ENCODE assay signal across 10 cellular contexts in the genomic region with DNA sequence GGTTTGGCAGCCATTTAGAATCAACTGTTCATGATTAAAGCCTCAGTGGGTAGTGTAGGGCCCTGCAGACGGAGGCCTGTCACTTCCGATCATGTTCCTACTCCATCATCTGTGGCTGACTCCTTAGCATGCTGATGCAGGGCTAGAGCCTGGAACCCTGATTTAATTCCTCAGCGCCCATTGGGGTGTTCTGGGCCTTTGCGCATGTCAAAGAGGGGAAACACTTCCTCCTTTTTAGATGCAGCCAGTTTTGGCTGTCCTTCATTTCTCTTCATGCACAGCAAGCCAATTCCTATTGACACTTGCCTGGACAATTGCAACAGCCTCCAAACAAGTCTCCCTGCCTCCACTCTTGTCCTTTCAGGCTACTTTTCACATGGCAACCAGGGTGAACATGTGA. TPM values are rescaled to one million over a fixed set of nuclear protein-coding genes. Genes with fewer than 3 reads are reported as not detected.
"Had no signal": no experiment of that assay in that cellular context is flagged by ENCODE, and none has a peak within 500 bp of the region (broad histone marks: within the 10 kb centered on the region; RNA-seq: fewer than 3 reads in every experiment).

No MANE protein-coding gene starts in this region.

- H3K4me3 ChIP-seq: GM23248, HAP-1 had no signal

- H3K27ac ChIP-seq: GM23248, HL-60 had no signal

- H3K36me3 ChIP-seq: HAP-1 had no signal

- H3K9me3 ChIP-seq: HAP-1 had no signal

- H3K9ac ChIP-seq: GM23248 had no signal

- ATAC-seq: HCT116, HepG2 had no signal

- H3K4me1 ChIP-seq: HAP-1 had no signal

- H2AFZ ChIP-seq: GM23248 had no signal

- DNase-seq: GM23248, GOT3, HFFc6 had no signal

RNA-seq across cellular contexts. Expression of a gene that starts 51.9 kb away (rescaled TPM):
- total RNA-seq: GM23248, H4, HepG2, HFFc6, HT1080 had no signal
- polyA plus RNA-seq: GM23248, HepG2, IgD-negative memory B cell had no signal
